In the genomic region with DNA sequence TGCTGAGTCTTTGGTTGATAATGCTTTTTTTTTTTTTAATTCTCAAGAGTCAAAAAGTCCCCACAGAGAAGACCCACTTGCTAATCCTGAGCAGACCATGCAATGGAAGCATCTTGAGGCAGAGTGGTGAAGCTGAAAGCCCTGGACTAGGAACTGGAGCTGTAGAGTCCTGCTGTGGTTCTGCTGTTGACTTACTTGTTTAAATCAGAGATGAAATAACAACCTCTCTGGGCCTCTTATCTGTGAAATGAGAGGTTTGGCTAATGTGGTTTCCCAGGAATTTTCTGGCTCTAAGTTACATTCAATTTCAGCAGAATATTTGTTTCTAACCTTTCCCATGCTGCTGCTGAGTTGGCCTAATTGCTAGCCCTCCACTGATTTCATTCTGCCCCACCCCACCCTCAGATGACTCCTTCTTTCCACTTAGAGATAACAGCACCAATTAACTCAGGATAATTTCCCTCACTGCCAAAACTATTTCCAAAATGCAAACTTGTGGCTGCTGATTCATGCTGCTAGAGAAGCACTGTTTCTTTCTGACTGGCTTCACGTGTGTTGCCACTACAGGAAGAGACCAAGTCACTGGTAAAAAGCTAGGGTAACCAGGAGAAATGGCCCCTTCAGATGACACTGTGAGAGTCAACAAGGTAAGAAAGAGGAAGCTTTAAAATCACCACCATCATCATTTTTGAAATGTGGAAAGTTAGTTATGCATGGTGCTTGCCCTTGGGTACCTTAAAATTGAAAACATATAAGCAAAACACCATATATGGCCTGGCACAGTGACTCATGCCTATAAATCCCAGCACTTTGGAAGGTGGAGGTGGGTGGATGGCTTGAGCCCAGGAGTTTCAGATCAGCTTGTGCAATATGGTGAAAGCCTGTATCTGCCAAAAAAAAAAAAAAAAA, we compare ENCODE assay signal across 8 cellular contexts.
A peak's percentile ranks its signal among the peaks of the same experiment; 100 is the strongest.
DNase-seq lines count a peak whose midpoint lies in the region; ATAC-seq and TF ChIP-seq lines count a peak whose summit lies in the region.

No MANE protein-coding gene starts in this region.

- WGBS in stomach, 5 donors: 5 to 29% (median 8%) methylated on average over 1 of the region's 1 CpG

- H3K27me3 ChIP-seq in stomach: no peaks in the 10 kb centered on the region

- TF ChIP-seq POLR2A in stomach (IDR thresholded peaks at IDR 0.05): no peak

- TF ChIP-seq CTCF in stomach (IDR thresholded peaks at IDR 0.05): no peak

- TF ChIP-seq EP300 in stomach (IDR thresholded peaks at IDR 0.05): no peak

- H3K4me1 ChIP-seq in stomach: peaks cover 0 to 8% (median 6%) of the 10 kb centered on the region in 4 donors

- H3K9me3 ChIP-seq in stomach: no peaks in the 10 kb centered on the region

- H3K36me3 ChIP-seq in stomach: no peaks in the 10 kb centered on the region

- intact Hi-C loops in stomach (cut with DNase I; ENCODE audit: low total_unique reads): no loop called here

- DNase-seq in H4 (ENCODE audit: low spot score) (peak; percentile 99), NOMO-1 treated with dmso at 0.1 percent for 144 hours (lab: John Stamatoyannopoulos, UW; ENCODE audit: unreplicated experiment) (peak; percentile 7), iris pigment epithelial cell (ENCODE audit: low read depth) (peak; percentile 66), cortex of kidney (lab: John Stamatoyannopoulos, UW) (no peak), stomach (no peak), DMS53 (lab: John Stamatoyannopoulos, UW) (no peak), activated gamma-delta T cell (lab: John Stamatoyannopoulos, UW) (no peak)

- no peak overlapping the region for H3K4me3 ChIP-seq in stomach

- H3K27ac ChIP-seq in stomach: no peak overlapping the region

- peak; percentile 73 for ATAC-seq in GM18508 (IDR thresholded peaks at IDR 0.05; ENCODE audit: insufficient read depth, unreplicated experiment)

Comparison
In these comparisons a context has a peak if more than half of its experiments do, and no peak if none do; other contexts are left out.
1. DNase-seq: peak in H4 (single experiment), NOMO-1 treated with dmso at 0.1 percent for 144 hours (single experiment) and iris pigment epithelial cell (single experiment); none in cortex of kidney (single experiment), stomach (single experiment), DMS53 (single experiment) and activated gamma-delta T cell (single experiment).